In the genomic region with DNA sequence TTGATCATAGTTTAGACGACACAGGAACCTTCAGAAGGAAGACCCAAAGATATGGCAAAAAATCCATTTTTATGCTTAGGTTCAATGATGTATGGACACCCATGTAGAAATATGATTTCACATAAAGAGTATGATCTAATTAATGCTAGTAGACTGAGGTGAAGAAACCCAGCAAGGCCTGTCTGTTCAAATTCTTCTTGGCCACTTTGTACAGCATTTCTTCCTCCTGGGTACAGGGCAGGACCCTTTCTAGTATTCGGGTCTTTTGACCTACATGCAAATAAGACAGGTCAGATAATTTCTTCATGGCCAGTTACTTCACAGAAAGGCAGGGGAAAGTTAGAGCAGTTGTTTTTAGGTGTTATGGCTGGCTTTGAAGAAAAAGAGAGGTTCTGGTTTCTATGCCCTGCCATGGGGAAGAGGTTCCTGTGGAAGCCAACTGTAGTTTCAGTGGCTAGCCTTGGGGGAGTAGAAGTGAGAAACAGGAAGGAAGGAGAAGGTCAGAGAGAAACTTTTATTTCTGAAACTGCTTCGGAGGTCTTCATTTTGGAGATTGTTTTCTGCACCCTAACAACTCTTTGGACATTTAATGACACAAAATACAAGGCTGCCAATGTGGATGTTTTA, we compare ENCODE assay signal across 21 cellular contexts.
DNase-seq lines count a peak whose midpoint lies in the region; ATAC-seq, FAIRE-seq and TF ChIP-seq lines count a peak whose summit lies in the region.
"Had no signal": no experiment of that assay in that cellular context is flagged by ENCODE, and none has a peak within 500 bp of the region (broad histone marks: within the 10 kb centered on the region; RNA-seq: fewer than 3 reads in every experiment).

No MANE protein-coding gene starts in this region.

- H3K36me3 ChIP-seq in HepG2 (replicated peaks in 1 of 2; ENCODE audit: control insufficient read depth in 1 of 2, insufficient read depth in 2 of 2, low read length in 2 of 2) (peaks cover 0 to 4% of the 10 kb centered on the region in 2 experiments; a peak in 4 of 5 replicates), right lobe of liver (no peaks in the 10 kb centered on the region)
- H3K36me3 ChIP-seq: heart right ventricle, ovary had no signal

- no peak for DNase-seq in HepG2 (ENCODE audit: low spot score)
- no peak for DNase-seq in right lobe of liver
- DNase-seq in OCI-M1 (lab: John Stamatoyannopoulos, UW), result peak; percentile 59
- DNase-seq in NCI-H187 treated with DMSO at 0.1 percent for 48 hours (lab: John Stamatoyannopoulos, UW), result no peak
- no peak for DNase-seq in AG08396 (ENCODE audit: low spot score)
- DNase-seq in hippocampal formation (lab: John Stamatoyannopoulos, UW), result no peak
- DNase-seq: ACHN; activated CD4-positive, alpha-beta T cell treated with anti-CD3 and anti-CD28 coated beads, Interleukin-2, amount 50 U/mL, for 1 hour; COR-L47; dermis blood vessel endothelial cell; GF-D8; heart right ventricle; kidney glomerular epithelial cell; mucosa of descending colon; NCI-H2029; NCI-H69; ovary had no signal

- intact Hi-C loops in HepG2 (cut with micrococcal nuclease; ENCODE audit: unreplicated experiment) (no loop called here), right lobe of liver (cut with DNase I) (no loop called here)

- in situ Hi-C loops in HepG2 (cut with HindIII; ENCODE audit: extremely low pct_ligation_motif_present, low pct_unique_long_range_greater_than_20kb), result no loop called here

- peaks cover 4% of the 10 kb centered on the region; the same call in 1 of the 2 replicates for H4K20me1 ChIP-seq in HepG2 (ENCODE audit: insufficient read depth, low read length)

- no peak overlapping the region for H2AFZ ChIP-seq in HepG2 (ENCODE audit: low read length)

- ATAC-seq in HepG2 (no peak), right lobe of liver (no peak), HG03378 (IDR thresholded peaks at IDR 0.05; ENCODE audit: unreplicated experiment) (peak; percentile 53), GM18909 (IDR thresholded peaks at IDR 0.05; ENCODE audit: poor library complexity, unreplicated experiment) (no peak)
- ATAC-seq: heart right ventricle, mucosa of descending colon had no signal

- CTCF ChIA-PET in HepG2 (lab: Yijun Ruan, JAX; ENCODE audit: low intra/inter-chr PET ratio, low total read pairs), result no interaction called here

- TF ChIP-seq POLR2A in HepG2 (IDR thresholded peaks at IDR 0.05; ENCODE audit: insufficient read depth in 1 of 2, low read depth in 2 of 2, low read length in 2 of 2) (no peak), right lobe of liver (IDR thresholded peaks at IDR 0.05) (no peak)

- no peak for TF ChIP-seq CTCF in HepG2 (CRISPR knock-in tag; IDR thresholded peaks at IDR 0.05)
- no peak for TF ChIP-seq CTCF in right lobe of liver (IDR thresholded peaks at IDR 0.05)

- no peak for TF ChIP-seq RAD21 in HepG2 (CRISPR knock-in tag; IDR thresholded peaks at IDR 0.05)

- TF ChIP-seq EP300 in HepG2 (IDR thresholded peaks at IDR 0.05; ENCODE audit: low read depth in 2 of 2, low read length in 2 of 2) (no peak), HepG2 (CRISPR knock-in tag; IDR thresholded peaks at IDR 0.05; ENCODE audit: borderline replicate concordance) (no peak)

- H3K4me3 ChIP-seq in HepG2 (replicated peaks in 1 of 3; ENCODE audit: insufficient read depth in 1 of 3, low read depth in 2 of 3, low read length in 3 of 3), result no peak overlapping the region
- H3K4me3 ChIP-seq in right lobe of liver, result no peak overlapping the region
- H3K4me3 ChIP-seq: heart right ventricle, mucosa of descending colon, ovary, skin epidermis had no signal

- peaks cover 31% of the 10 kb centered on the region for H3K79me2 ChIP-seq in HepG2 (ENCODE audit: insufficient read depth, low read length)

- no peak overlapping the region for H3K27ac ChIP-seq in HepG2 (ENCODE audit: extremely low read length, insufficient read depth, low read length)
- H3K27ac ChIP-seq in right lobe of liver, result no peak overlapping the region
- H3K27ac ChIP-seq: heart right ventricle, ovary, skin epidermis had no signal

- POLR2A ChIA-PET in HepG2 (lab: Yijun Ruan, JAX), result no interaction called here

- no peak overlapping the region for H3K9ac ChIP-seq in HepG2 (ENCODE audit: insufficient read depth, low read depth, low read length)

- H3K4me2 ChIP-seq in HepG2 (ENCODE audit: low read depth, low read length), result no peak overlapping the region

- FAIRE-seq in HepG2 (lab: Jason Lieb, UNC), result no peak
- FAIRE-seq: urothelium cell line had no signal

- H3K27me3 ChIP-seq in HepG2 (ENCODE audit: control insufficient read depth in 1 of 2, insufficient read depth in 2 of 2, low read length in 2 of 2), result no peaks in the 10 kb centered on the region
- H3K27me3 ChIP-seq in right lobe of liver, result no peaks in the 10 kb centered on the region
- H3K27me3 ChIP-seq: heart right ventricle, ovary had no signal

- H3K9me3 ChIP-seq in HepG2 (ENCODE audit: low read length) (no peaks in the 10 kb centered on the region), right lobe of liver (no peaks in the 10 kb centered on the region)
- H3K9me3 ChIP-seq: heart right ventricle, mucosa of descending colon, ovary had no signal

- no TSS peak for BruUV-seq in HepG2 (replicated peaks; lab: Mats Ljungman, UMichigan)

- WGBS in HepG2 (ENCODE audit: low lambda C conversion rate), result 96% methylated on average over 3 of the region's 3 CpGs
- 64% methylated on average over 3 of the region's 3 CpGs for WGBS in right lobe of liver (ENCODE audit: insufficient coverage, low coverage, low lambda C conversion rate, missing lambda C conversion rate)

- H3K4me1 ChIP-seq in HepG2 (ENCODE audit: insufficient read depth, low read length) (no peaks in the 10 kb centered on the region), right lobe of liver (no peaks in the 10 kb centered on the region)

TF ChIP-seq in HepG2, 621 proteins besides CTCF, POLR2A, EP300 and RAD21:
- TF ChIP-seq TEAD2 (CRISPR knock-in tag; IDR thresholded peaks at IDR 0.05), result no peak
- TF ChIP-seq, protein P1, sequence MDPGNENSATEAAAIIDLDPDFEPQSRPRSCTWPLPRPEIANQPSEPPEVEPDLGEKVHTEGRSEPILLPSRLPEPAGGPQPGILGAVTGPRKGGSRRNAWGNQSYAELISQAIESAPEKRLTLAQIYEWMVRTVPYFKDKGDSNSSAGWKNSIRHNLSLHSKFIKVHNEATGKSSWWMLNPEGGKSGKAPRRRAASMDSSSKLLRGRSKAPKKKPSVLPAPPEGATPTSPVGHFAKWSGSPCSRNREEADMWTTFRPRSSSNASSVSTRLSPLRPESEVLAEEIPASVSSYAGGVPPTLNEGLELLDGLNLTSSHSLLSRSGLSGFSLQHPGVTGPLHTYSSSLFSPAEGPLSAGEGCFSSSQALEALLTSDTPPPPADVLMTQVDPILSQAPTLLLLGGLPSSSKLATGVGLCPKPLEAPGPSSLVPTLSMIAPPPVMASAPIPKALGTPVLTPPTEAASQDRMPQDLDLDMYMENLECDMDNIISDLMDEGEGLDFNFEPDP (CRISPR knock-in tag; conservative IDR thresholded peaks at IDR 0.05), result 0 out of 2 replicates have a peak, but pooled peaks have one; percentile 35
- TF ChIP-seq, protein P2, sequence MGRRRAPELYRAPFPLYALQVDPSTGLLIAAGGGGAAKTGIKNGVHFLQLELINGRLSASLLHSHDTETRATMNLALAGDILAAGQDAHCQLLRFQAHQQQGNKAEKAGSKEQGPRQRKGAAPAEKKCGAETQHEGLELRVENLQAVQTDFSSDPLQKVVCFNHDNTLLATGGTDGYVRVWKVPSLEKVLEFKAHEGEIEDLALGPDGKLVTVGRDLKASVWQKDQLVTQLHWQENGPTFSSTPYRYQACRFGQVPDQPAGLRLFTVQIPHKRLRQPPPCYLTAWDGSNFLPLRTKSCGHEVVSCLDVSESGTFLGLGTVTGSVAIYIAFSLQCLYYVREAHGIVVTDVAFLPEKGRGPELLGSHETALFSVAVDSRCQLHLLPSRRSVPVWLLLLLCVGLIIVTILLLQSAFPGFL (CRISPR knock-in tag; IDR thresholded peaks at IDR 0.05), result no peak
- TF ChIP-seq, protein P3, sequence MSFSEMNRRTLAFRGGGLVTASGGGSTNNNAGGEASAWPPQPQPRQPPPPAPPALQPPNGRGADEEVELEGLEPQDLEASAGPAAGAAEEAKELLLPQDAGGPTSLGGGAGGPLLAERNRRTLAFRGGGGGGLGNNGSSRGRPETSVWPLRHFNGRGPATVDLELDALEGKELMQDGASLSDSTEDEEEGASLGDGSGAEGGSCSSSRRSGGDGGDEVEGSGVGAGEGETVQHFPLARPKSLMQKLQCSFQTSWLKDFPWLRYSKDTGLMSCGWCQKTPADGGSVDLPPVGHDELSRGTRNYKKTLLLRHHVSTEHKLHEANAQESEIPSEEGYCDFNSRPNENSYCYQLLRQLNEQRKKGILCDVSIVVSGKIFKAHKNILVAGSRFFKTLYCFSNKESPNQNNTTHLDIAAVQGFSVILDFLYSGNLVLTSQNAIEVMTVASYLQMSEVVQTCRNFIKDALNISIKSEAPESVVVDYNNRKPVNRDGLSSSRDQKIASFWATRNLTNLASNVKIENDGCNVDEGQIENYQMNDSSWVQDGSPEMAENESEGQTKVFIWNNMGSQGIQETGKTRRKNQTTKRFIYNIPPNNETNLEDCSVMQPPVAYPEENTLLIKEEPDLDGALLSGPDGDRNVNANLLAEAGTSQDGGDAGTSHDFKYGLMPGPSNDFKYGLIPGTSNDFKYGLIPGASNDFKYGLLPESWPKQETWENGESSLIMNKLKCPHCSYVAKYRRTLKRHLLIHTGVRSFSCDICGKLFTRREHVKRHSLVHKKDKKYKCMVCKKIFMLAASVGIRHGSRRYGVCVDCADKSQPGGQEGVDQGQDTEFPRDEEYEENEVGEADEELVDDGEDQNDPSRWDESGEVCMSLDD (CRISPR knock-in tag; IDR thresholded peaks at IDR 0.05; ENCODE audit: borderline replicate concordance), result no peak
- TF ChIP-seq AGO1 (IDR thresholded peaks at IDR 0.05; ENCODE audit: low read depth, low read length, poor library complexity, severe bottlenecking), result no peak
- no peak for TF ChIP-seq ZSCAN21 (CRISPR knock-in tag; IDR thresholded peaks at IDR 0.05; ENCODE audit: borderline replicate concordance)
- no peak for TF ChIP-seq CCAR2 (optimal IDR thresholded peaks at IDR 0.05; ENCODE audit: low read depth, low read length)
